In genomic region chr6:30723843-30724741, GRCh38 we compare ENCODE assay signal across 6 cellular contexts. TPM values are rescaled to one million over a fixed set of nuclear protein-coding genes. Genes with fewer than 3 reads are reported as not detected.
DNase-seq lines count a peak whose midpoint lies in the region; ATAC-seq and TF ChIP-seq lines count a peak whose summit lies in the region.
"Not testable (repeated sequence)": the region's sequence is repeated elsewhere in the genome, so short reads cannot be mapped to it uniquely, and the experiment has no call there.

No MANE protein-coding gene starts in this region.

- POLR2A ChIA-PET in activated CD8-positive, alpha-beta T cell treated with anti-CD3 and anti-CD28 coated beads for 36 hours (lab: Charles Lee): interaction anchor here (0.7 to 22.1 kb wide), 10 partner anchors 10 to 233 kb away, joined by 3 to 500 read pairs (median 4); partner anchors contain the start of genes ATAT1, DHX16, MRPS18B and NRM

- peaks cover 55% of the 10 kb centered on the region for H3K79me2 ChIP-seq in MM.1S (ENCODE audit: low read length)

- peaks cover 28% of the 10 kb centered on the region for H4K20me1 ChIP-seq in MM.1S (ENCODE audit: insufficient read depth, low read length)

- H3K4me2 ChIP-seq in MM.1S (ENCODE audit: low read depth, low read length): peak overlapping the region; percentile 23; the same call in 1 of the 2 replicates

- not testable (repeated sequence) for TF ChIP-seq CTCF in CD14-positive monocyte (IDR thresholded peaks at IDR 0.05); MM.1S (IDR thresholded peaks at IDR 0.05; ENCODE audit: low read length); activated CD8-positive, alpha-beta T cell treated with anti-CD3 and anti-CD28 coated beads for 36 hours (IDR thresholded peaks at IDR 0.05)
- peak; percentile 43 for TF ChIP-seq CTCF in chondrocyte (IDR thresholded peaks at IDR 0.05)

- peaks cover 39 to 62% of the 10 kb centered on the region in 2 donors for H3K36me3 Mint-ChIP-seq in CD14-positive monocyte
- H3K36me3 Mint-ChIP-seq in activated CD8-positive, alpha-beta T cell treated with anti-CD3 and anti-CD28 coated beads for 36 hours (ENCODE audit: low read depth): peaks cover 68% of the 10 kb centered on the region
- peaks cover 44% of the 10 kb centered on the region for H3K36me3 Mint-ChIP-seq in chondrocyte (ENCODE audit: low read depth)
- H3K36me3 Mint-ChIP-seq in memory B cell: peaks cover 17% of the 10 kb centered on the region
- peaks cover 96% of the 10 kb centered on the region for H3K36me3 Mint-ChIP-seq in stimulated activated effector memory CD8-positive, alpha-beta T cell treated with anti-CD3 and anti-CD28 coated beads, Interleukin-12 subunit alpha, Interleukin-12 subunit beta, amount 100 ng/mL, for 72 hours

- H3F3A ChIP-seq in MM.1S (ENCODE audit: insufficient read depth, low read length): peaks cover 80% of the 10 kb centered on the region

- CTCF ChIA-PET in activated CD8-positive, alpha-beta T cell treated with anti-CD3 and anti-CD28 coated beads for 36 hours (lab: Charles Lee): interaction anchor here (1.1 to 25.8 kb wide), 6 partner anchors 11 to 231 kb away, joined by 3 to 704 read pairs (median 6); partner anchors contain the start of genes DHX16 and IER3

- H3K9ac ChIP-seq in MM.1S (ENCODE audit: low read length): not testable (repeated sequence)

- H3K27me3 Mint-ChIP-seq in CD14-positive monocyte (ENCODE audit: low read depth in 3 of 3); activated CD8-positive, alpha-beta T cell treated with anti-CD3 and anti-CD28 coated beads for 36 hours; chondrocyte (ENCODE audit: low read depth); memory B cell: not testable (repeated sequence)

- not testable (repeated sequence) for H3K4me3 Mint-ChIP-seq in CD14-positive monocyte, memory B cell
- peak overlapping the region; percentile 80 for H3K4me3 Mint-ChIP-seq in activated CD8-positive, alpha-beta T cell treated with anti-CD3 and anti-CD28 coated beads for 36 hours
- H3K4me3 Mint-ChIP-seq in chondrocyte (ENCODE audit: unreplicated experiment): peak overlapping the region; percentile 96
- peak overlapping the region; percentile 94 for H3K4me3 Mint-ChIP-seq in stimulated activated effector memory CD8-positive, alpha-beta T cell treated with anti-CD3 and anti-CD28 coated beads, Interleukin-12 subunit alpha, Interleukin-12 subunit beta, amount 100 ng/mL, for 72 hours

- H3K4me1 ChIP-seq in MM.1S (ENCODE audit: low read length): peaks cover 21% of the 10 kb centered on the region

- H3K9me3 Mint-ChIP-seq in CD14-positive monocyte; activated CD8-positive, alpha-beta T cell treated with anti-CD3 and anti-CD28 coated beads for 36 hours; chondrocyte (ENCODE audit: low read depth); memory B cell; stimulated activated effector memory CD8-positive, alpha-beta T cell treated with anti-CD3 and anti-CD28 coated beads, Interleukin-12 subunit alpha, Interleukin-12 subunit beta, amount 100 ng/mL, for 72 hours: not testable (repeated sequence)

- intact Hi-C loops in CD14-positive monocyte (cut with micrococcal nuclease): loop anchor here (5.0 to 10.0 kb wide), 3 partner anchors 107 to 242 kb away; partner anchors contain the start of genes HLA-E (in 1 of the 2), MRPS18B (in 1 of the 2) and PPP1R10 (in 1 of the 2)
- intact Hi-C loops in activated CD8-positive, alpha-beta T cell treated with anti-CD3 and anti-CD28 coated beads for 36 hours (cut with micrococcal nuclease): not testable (repeated sequence)

- H3K4me1 Mint-ChIP-seq in CD14-positive monocyte (peaks cover 35% of the 10 kb centered on the region), chondrocyte (ENCODE audit: low read depth) (peaks cover 54% of the 10 kb centered on the region), memory B cell (peaks cover 31% of the 10 kb centered on the region)
- H3K4me1 Mint-ChIP-seq in activated CD8-positive, alpha-beta T cell treated with anti-CD3 and anti-CD28 coated beads for 36 hours (ENCODE audit: low read depth): peaks cover 38% of the 10 kb centered on the region
- H3K4me1 Mint-ChIP-seq in stimulated activated effector memory CD8-positive, alpha-beta T cell treated with anti-CD3 and anti-CD28 coated beads, Interleukin-12 subunit alpha, Interleukin-12 subunit beta, amount 100 ng/mL, for 72 hours: peaks cover 57% of the 10 kb centered on the region

- not testable (repeated sequence) for H2AFZ ChIP-seq in MM.1S (ENCODE audit: low read length)

- H3K27me3 ChIP-seq in MM.1S (replicated peaks; ENCODE audit: insufficient read depth, low read length): not testable (repeated sequence)

- not testable (repeated sequence) for H3K27ac ChIP-seq in MM.1S (ENCODE audit: low read length)

- not testable (repeated sequence) for H3K9me2 ChIP-seq in MM.1S (replicated peaks; ENCODE audit: insufficient read depth, low read length)

- not testable (repeated sequence) for H3K9me3 ChIP-seq in MM.1S (replicated peaks; ENCODE audit: insufficient read depth, low read length)

- DNase-seq in CD14-positive monocyte (ENCODE audit: low spot score); MM.1S; activated CD8-positive, alpha-beta T cell treated with anti-CD3 and anti-CD28 coated beads for 36 hours; chondrocyte (ENCODE audit: low spot score); memory B cell (ENCODE audit: low spot score in 2 of 2); stimulated activated effector memory CD8-positive, alpha-beta T cell treated with anti-CD3 and anti-CD28 coated beads, Interleukin-12 subunit alpha, Interleukin-12 subunit beta, amount 100 ng/mL, for 72 hours (ENCODE audit: low spot score in 2 of 2): not testable (repeated sequence)

- H3K27ac Mint-ChIP-seq in CD14-positive monocyte: peak overlapping the region; percentile 12 to 90 (median 63)
- H3K27ac Mint-ChIP-seq in activated CD8-positive, alpha-beta T cell treated with anti-CD3 and anti-CD28 coated beads for 36 hours: peak overlapping the region; percentile 84
- H3K27ac Mint-ChIP-seq in chondrocyte (ENCODE audit: unreplicated experiment): peak overlapping the region; percentile 96
- H3K27ac Mint-ChIP-seq in memory B cell: peak overlapping the region; percentile 90
- peak overlapping the region; percentile 96 for H3K27ac Mint-ChIP-seq in stimulated activated effector memory CD8-positive, alpha-beta T cell treated with anti-CD3 and anti-CD28 coated beads, Interleukin-12 subunit alpha, Interleukin-12 subunit beta, amount 100 ng/mL, for 72 hours

- not testable (repeated sequence) for ATAC-seq in activated CD8-positive, alpha-beta T cell treated with anti-CD3 and anti-CD28 coated beads for 36 hours; memory B cell (ENCODE audit: low read depth); stimulated activated effector memory CD8-positive, alpha-beta T cell treated with anti-CD3 and anti-CD28 coated beads, Interleukin-12 subunit alpha, Interleukin-12 subunit beta, amount 100 ng/mL, for 72 hours

- not testable (repeated sequence) for H3K36me3 ChIP-seq in MM.1S (replicated peaks; ENCODE audit: insufficient read depth, low read length)

- H3K4me3 ChIP-seq in MM.1S (ENCODE audit: low read length): not testable (repeated sequence)

RNA-seq across cellular contexts. Expression of gene TUBB, which starts 3.9 kb away (rescaled TPM):
- 10 to 100 TPM; 48.4 to 57.0 TPM for polyA plus RNA-seq in CD14-positive monocyte
- total RNA-seq in activated CD8-positive, alpha-beta T cell treated with anti-CD3 and anti-CD28 coated beads for 36 hours: 1,000 to 10,000 TPM; 1,556 to 1,579 TPM
- 681 to 975 TPM (median 692 TPM) in 3 replicates for total RNA-seq in chondrocyte

RNA-seq across cellular contexts. Expression of gene MDC1, which starts 7.0 kb away (rescaled TPM):
- under 1 TPM; 0.27 to 0.34 TPM for polyA plus RNA-seq in CD14-positive monocyte
- 10 to 100 TPM; 80.4 to 90.7 TPM for total RNA-seq in activated CD8-positive, alpha-beta T cell treated with anti-CD3 and anti-CD28 coated beads for 36 hours
- 25.5 to 33.5 TPM (median 33.1 TPM) in 3 replicates for total RNA-seq in chondrocyte

RNA-seq across cellular contexts. Expression of gene FLOT1, which starts 18.4 kb away (rescaled TPM):
- polyA plus RNA-seq in CD14-positive monocyte: 100 to 1,000 TPM; 124 to 153 TPM
- total RNA-seq in activated CD8-positive, alpha-beta T cell treated with anti-CD3 and anti-CD28 coated beads for 36 hours: 100 to 1,000 TPM; 135 TPM
- 66.8 to 72.7 TPM (median 69.1 TPM) in 3 replicates for total RNA-seq in chondrocyte

RNA-seq across cellular contexts. Expression of gene IER3, which starts 20.3 kb away (rescaled TPM):
- 10 to 100 TPM; 30.6 to 53.2 TPM for polyA plus RNA-seq in CD14-positive monocyte
- 100 to 1,000 TPM; 375 to 386 TPM for total RNA-seq in activated CD8-positive, alpha-beta T cell treated with anti-CD3 and anti-CD28 coated beads for 36 hours
- 332 to 354 TPM (median 333 TPM) in 3 replicates for total RNA-seq in chondrocyte

RNA-seq across cellular contexts. Expression of gene NRM, which starts 33.3 kb away (rescaled TPM):
- polyA plus RNA-seq in CD14-positive monocyte: 10 to 100 TPM; 25.9 to 35.0 TPM
- total RNA-seq in activated CD8-positive, alpha-beta T cell treated with anti-CD3 and anti-CD28 coated beads for 36 hours: 10 to 100 TPM; 21.0 to 22.0 TPM
- total RNA-seq in chondrocyte: 18.6 to 26.3 TPM (median 20.0 TPM) in 3 replicates
